In the genomic region with DNA sequence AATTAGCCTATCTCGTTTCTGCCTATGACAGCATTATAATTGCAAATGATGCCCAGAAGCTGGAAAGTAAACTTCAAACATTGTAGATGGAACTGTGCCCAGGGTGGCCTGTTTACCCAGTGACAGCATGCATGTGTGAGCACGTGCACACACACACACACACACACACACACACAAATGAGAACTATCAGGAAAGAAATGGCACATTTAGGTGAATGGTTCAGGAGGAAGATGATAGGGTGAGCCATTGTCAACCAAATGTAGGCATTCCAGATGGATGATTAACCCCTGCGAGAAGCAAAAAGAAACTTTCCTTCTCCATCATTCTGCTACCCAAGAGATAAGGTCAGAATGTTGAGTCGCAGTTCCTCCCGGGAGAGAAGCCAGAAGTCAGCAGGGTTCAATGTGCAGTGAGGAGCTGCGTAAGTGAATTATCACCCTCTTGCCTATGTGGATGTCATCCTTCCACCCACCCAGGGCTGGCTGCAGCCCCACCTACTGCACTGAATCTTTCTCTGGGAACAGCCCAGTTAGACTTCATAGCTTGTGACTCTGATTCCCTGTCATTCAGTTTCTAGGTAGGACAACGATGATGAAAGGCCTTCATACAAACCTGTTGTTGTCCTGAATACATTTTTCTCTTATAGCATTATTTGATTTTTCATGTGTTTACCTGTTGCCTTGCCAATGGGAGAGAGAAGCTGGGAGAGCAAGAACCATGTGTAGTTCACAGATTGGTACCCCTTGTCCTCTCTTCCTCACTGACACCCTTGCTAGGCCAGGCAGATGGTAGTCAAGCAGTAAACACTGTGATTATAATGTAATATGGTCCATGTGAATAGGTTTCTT, we compare ENCODE assay signal across 1 cellular context.
TF ChIP-seq lines count a peak whose summit lies in the region.

No MANE protein-coding gene starts in this region.

TF ChIP-seq in HepG2, 621 proteins besides CTCF, POLR2A, EP300 and RAD21 (continued from another document and continues in another):
- TF ChIP-seq ZNF260 (CRISPR knock-in tag; IDR thresholded peaks at IDR 0.05; ENCODE audit: borderline replicate concordance, low read depth), result no peak
- TF ChIP-seq ARNT2 (CRISPR knock-in tag; IDR thresholded peaks at IDR 0.05; ENCODE audit: low read depth), result no peak
- TF ChIP-seq KLF6 (CRISPR knock-in tag; IDR thresholded peaks at IDR 0.05), result no peak
- TF ChIP-seq, protein P1, sequence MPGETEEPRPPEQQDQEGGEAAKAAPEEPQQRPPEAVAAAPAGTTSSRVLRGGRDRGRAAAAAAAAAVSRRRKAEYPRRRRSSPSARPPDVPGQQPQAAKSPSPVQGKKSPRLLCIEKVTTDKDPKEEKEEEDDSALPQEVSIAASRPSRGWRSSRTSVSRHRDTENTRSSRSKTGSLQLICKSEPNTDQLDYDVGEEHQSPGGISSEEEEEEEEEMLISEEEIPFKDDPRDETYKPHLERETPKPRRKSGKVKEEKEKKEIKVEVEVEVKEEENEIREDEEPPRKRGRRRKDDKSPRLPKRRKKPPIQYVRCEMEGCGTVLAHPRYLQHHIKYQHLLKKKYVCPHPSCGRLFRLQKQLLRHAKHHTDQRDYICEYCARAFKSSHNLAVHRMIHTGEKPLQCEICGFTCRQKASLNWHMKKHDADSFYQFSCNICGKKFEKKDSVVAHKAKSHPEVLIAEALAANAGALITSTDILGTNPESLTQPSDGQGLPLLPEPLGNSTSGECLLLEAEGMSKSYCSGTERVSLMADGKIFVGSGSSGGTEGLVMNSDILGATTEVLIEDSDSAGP (CRISPR knock-in tag; IDR thresholded peaks at IDR 0.05; ENCODE audit: borderline replicate concordance), result no peak
- TF ChIP-seq, protein P2, sequence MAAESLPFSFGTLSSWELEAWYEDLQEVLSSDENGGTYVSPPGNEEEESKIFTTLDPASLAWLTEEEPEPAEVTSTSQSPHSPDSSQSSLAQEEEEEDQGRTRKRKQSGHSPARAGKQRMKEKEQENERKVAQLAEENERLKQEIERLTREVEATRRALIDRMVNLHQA (CRISPR knock-in tag; IDR thresholded peaks at IDR 0.05), result no peak
- peak; percentile 46; the same call in 1 of the 2 replicates for TF ChIP-seq GATA4 (IDR thresholded peaks at IDR 0.05; ENCODE audit: borderline replicate concordance, low read depth)
- peak; percentile 51; the same call in 1 of the 2 replicates for TF ChIP-seq MEIS2 (CRISPR knock-in tag; IDR thresholded peaks at IDR 0.05)
- TF ChIP-seq ARNTL (CRISPR knock-in tag; IDR thresholded peaks at IDR 0.05), result peak; percentile 75; the same call in 1 of the 2 replicates
- TF ChIP-seq ZNF572 (CRISPR knock-in tag; IDR thresholded peaks at IDR 0.05), result no peak
- TF ChIP-seq, protein P3, sequence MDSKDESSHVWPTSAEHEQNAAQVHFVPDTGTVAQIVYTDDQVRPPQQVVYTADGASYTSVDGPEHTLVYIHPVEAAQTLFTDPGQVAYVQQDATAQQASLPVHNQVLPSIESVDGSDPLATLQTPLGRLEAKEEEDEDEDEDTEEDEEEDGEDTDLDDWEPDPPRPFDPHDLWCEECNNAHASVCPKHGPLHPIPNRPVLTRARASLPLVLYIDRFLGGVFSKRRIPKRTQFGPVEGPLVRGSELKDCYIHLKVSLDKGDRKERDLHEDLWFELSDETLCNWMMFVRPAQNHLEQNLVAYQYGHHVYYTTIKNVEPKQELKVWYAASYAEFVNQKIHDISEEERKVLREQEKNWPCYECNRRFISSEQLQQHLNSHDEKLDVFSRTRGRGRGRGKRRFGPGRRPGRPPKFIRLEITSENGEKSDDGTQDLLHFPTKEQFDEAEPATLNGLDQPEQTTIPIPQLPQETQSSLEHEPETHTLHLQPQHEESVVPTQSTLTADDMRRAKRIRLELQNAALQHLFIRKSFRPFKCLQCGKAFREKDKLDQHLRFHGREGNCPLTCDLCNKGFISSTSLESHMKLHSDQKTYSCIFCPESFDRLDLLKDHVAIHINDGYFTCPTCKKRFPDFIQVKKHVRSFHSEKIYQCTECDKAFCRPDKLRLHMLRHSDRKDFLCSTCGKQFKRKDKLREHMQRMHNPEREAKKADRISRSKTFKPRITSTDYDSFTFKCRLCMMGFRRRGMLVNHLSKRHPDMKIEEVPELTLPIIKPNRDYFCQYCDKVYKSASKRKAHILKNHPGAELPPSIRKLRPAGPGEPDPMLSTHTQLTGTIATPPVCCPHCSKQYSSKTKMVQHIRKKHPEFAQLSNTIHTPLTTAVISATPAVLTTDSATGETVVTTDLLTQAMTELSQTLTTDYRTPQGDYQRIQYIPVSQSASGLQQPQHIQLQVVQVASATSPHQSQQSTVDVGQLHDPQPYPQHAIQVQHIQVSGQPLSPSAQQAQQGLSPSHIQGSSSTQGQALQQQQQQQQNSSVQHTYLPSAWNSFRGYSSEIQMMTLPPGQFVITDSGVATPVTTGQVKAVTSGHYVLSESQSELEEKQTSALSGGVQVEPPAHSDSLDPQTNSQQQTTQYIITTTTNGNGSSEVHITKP (CRISPR knock-in tag; IDR thresholded peaks at IDR 0.05; ENCODE audit: low read depth), result no peak
- TF ChIP-seq ZNF574 (CRISPR knock-in tag; IDR thresholded peaks at IDR 0.05), result peak; percentile 60
- TF ChIP-seq HOXD1 (CRISPR knock-in tag; IDR thresholded peaks at IDR 0.05), result no peak
- peak; percentile 90 for TF ChIP-seq SALL1 (CRISPR knock-in tag; IDR thresholded peaks at IDR 0.05)
- TF ChIP-seq ZNF431 (CRISPR knock-in tag; IDR thresholded peaks at IDR 0.05; ENCODE audit: borderline replicate concordance, low read depth), result no peak
- TF ChIP-seq HES4 (CRISPR knock-in tag; IDR thresholded peaks at IDR 0.05; ENCODE audit: borderline replicate concordance), result no peak
- no peak for TF ChIP-seq TOPORS (CRISPR knock-in tag; IDR thresholded peaks at IDR 0.05)
- no peak for TF ChIP-seq ZNF432 (CRISPR knock-in tag; IDR thresholded peaks at IDR 0.05; ENCODE audit: borderline replicate concordance)
- no peak for TF ChIP-seq MAFF (IDR thresholded peaks at IDR 0.05; ENCODE audit: low read depth, low read length)
- peak; percentile 68; the same call in 1 of the 2 replicates for TF ChIP-seq ARID4A (CRISPR knock-in tag; IDR thresholded peaks at IDR 0.05; ENCODE audit: borderline replicate concordance)
- TF ChIP-seq MYPOP (CRISPR knock-in tag; IDR thresholded peaks at IDR 0.05), result no peak; the same call in 1 of the 2 replicates
- no peak for TF ChIP-seq SMARCE1 (IDR thresholded peaks at IDR 0.05; ENCODE audit: borderline replicate concordance)
- TF ChIP-seq ZNF652 (CRISPR knock-in tag; IDR thresholded peaks at IDR 0.05; ENCODE audit: borderline replicate concordance, low read depth), result peak; percentile 84; the same call in 1 of the 2 replicates
- no peak for TF ChIP-seq ZBTB7A (CRISPR knock-in tag; IDR thresholded peaks at IDR 0.05)
- no peak for TF ChIP-seq ZNF775 (CRISPR knock-in tag; IDR thresholded peaks at IDR 0.05; ENCODE audit: borderline replicate concordance)
- TF ChIP-seq, protein P4, sequence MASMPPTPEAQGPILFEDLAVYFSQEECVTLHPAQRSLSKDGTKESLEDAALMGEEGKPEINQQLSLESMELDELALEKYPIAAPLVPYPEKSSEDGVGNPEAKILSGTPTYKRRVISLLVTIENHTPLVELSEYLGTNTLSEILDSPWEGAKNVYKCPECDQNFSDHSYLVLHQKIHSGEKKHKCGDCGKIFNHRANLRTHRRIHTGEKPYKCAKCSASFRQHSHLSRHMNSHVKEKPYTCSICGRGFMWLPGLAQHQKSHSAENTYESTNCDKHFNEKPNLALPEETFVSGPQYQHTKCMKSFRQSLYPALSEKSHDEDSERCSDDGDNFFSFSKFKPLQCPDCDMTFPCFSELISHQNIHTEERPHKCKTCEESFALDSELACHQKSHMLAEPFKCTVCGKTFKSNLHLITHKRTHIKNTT (CRISPR knock-in tag; IDR thresholded peaks at IDR 0.05), result no peak
- TF ChIP-seq ZNF547 (CRISPR knock-in tag; IDR thresholded peaks at IDR 0.05), result no peak
- peak; percentile 57; the same call in 1 of the 2 replicates for TF ChIP-seq ZNF670 (CRISPR knock-in tag; IDR thresholded peaks at IDR 0.05; ENCODE audit: borderline replicate concordance)
- peak; percentile 47; the same call in 1 of the 2 replicates for TF ChIP-seq ZNF350 (CRISPR knock-in tag; IDR thresholded peaks at IDR 0.05; ENCODE audit: borderline replicate concordance, low read depth)
- TF ChIP-seq BRCA1 (CRISPR knock-in tag; IDR thresholded peaks at IDR 0.05), result no peak
- no peak for TF ChIP-seq ZNF674 (CRISPR knock-in tag; IDR thresholded peaks at IDR 0.05; ENCODE audit: low read depth)
- TF ChIP-seq ESRRA (CRISPR knock-in tag; IDR thresholded peaks at IDR 0.05; ENCODE audit: low read depth), result no peak
- peak; percentile 51 for TF ChIP-seq ZNF317 (CRISPR knock-in tag; IDR thresholded peaks at IDR 0.05)
- TF ChIP-seq IRX3 (CRISPR knock-in tag; IDR thresholded peaks at IDR 0.05; ENCODE audit: borderline replicate concordance, low read depth), result no peak
- no peak for TF ChIP-seq ZNF253 (CRISPR knock-in tag; IDR thresholded peaks at IDR 0.05; ENCODE audit: borderline replicate concordance)
- TF ChIP-seq, protein P5, sequence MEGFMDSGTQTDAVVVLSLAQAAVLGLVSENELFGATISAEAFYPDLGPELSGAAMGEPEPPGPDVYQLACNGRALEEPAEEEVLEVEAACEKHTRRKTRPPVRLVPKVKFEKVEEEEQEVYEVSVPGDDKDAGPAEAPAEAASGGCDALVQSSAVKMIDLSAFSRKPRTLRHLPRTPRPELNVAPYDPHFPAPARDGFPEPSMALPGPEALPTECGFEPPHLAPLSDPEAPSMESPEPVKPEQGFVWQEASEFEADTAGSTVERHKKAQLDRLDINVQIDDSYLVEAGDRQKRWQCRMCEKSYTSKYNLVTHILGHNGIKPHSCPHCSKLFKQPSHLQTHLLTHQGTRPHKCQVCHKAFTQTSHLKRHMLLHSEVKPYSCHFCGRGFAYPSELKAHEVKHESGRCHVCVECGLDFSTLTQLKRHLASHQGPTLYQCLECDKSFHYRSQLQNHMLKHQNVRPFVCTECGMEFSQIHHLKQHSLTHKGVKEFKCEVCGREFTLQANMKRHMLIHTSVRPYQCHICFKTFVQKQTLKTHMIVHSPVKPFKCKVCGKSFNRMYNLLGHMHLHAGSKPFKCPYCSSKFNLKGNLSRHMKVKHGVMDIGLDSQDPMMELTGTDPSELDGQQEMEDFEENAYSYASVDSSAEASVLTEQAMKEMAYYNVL (CRISPR knock-in tag; IDR thresholded peaks at IDR 0.05; ENCODE audit: borderline replicate concordance), result 0 out of 2 replicates have a peak, but pooled peaks have one; percentile 21
- TF ChIP-seq, protein P6, sequence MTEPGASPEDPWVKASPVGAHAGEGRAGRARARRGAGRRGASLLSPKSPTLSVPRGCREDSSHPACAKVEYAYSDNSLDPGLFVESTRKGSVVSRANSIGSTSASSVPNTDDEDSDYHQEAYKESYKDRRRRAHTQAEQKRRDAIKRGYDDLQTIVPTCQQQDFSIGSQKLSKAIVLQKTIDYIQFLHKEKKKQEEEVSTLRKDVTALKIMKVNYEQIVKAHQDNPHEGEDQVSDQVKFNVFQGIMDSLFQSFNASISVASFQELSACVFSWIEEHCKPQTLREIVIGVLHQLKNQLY (CRISPR knock-in tag; IDR thresholded peaks at IDR 0.05), result peak; percentile 88
- TF ChIP-seq ZNF792 (CRISPR knock-in tag; IDR thresholded peaks at IDR 0.05), result no peak
- no peak for TF ChIP-seq RNF2 (conservative IDR thresholded peaks at IDR 0.05; ENCODE audit: low read depth)
